20 cellular contexts compared by ENCODE assay signal in genomic region chr11:34146866-34147265, GRCh38.
"Had no signal": no experiment of that assay in that cellular context is flagged by ENCODE, and none has a peak within 500 bp of the region (broad histone marks: within the 10 kb centered on the region; RNA-seq: fewer than 3 reads in every experiment).

No MANE protein-coding gene starts in this region.

- H3K27me3 ChIP-seq: dorsolateral prefrontal cortex, hepatocyte, tibial artery had no signal

- H3K9me3 ChIP-seq: tibial artery had no signal

- H3K27me3 Mint-ChIP-seq: activated CD4-positive, alpha-beta T cell treated with anti-CD3 and anti-CD28 coated beads, Interleukin-2, amount 10 ng/mL, durations not matched to agents 24 days and 14 days; activated naive CD8-positive, alpha-beta T cell treated with anti-CD3 and anti-CD28 coated beads, Interleukin-2, amount 10 ng/mL, durations not matched to agents 7 days and 5 days had no signal

- H3K4me3 ChIP-seq: dorsolateral prefrontal cortex, hepatocyte, tibial artery had no signal

- H3K4me1 ChIP-seq: tibial artery had no signal

- H3K27ac ChIP-seq: dorsolateral prefrontal cortex, epithelial cell of prostate, hepatocyte, tibial artery had no signal

- H3K4me1 Mint-ChIP-seq: activated CD4-positive, alpha-beta T cell treated with anti-CD3 and anti-CD28 coated beads, Interleukin-2, amount 10 ng/mL, durations not matched to agents 24 days and 14 days; activated naive CD8-positive, alpha-beta T cell treated with anti-CD3 and anti-CD28 coated beads, Interleukin-2, amount 10 ng/mL, durations not matched to agents 7 days and 5 days had no signal

- H3K4me2 ChIP-seq: hepatocyte had no signal

- DNase-seq: activated CD4-positive, alpha-beta T cell treated with anti-CD3 and anti-CD28 coated beads, Interleukin-2, amount 10 ng/mL, durations not matched to agents 24 days and 14 days; activated CD4-positive, CD25-positive, alpha-beta regulatory T cell; activated CD8-positive, alpha-beta memory T cell treated with anti-CD3 and anti-CD28 coated beads, Interleukin-2, amount 50 U/mL, for 4 hours; activated naive CD8-positive, alpha-beta T cell treated with anti-CD3 and anti-CD28 coated beads, Interleukin-2, amount 10 ng/mL, durations not matched to agents 7 days and 5 days; activated T-cell treated with anti-CD3 and anti-CD28 coated beads, Interleukin-2, amount 50 U/mL, for 48 hours; amygdala; caudate nucleus; dorsolateral prefrontal cortex; foreskin fibroblast; midbrain; nephron progenitor cell; occipital lobe; stimulated activated CD4-positive, alpha-beta T cell treated with anti-CD3 and anti-CD28 coated beads, Interleukin-12 subunit alpha, Interleukin-12 subunit beta, amount 100 ng/mL, for 4 hours; stimulated activated CD4-positive, alpha-beta T cell treated with anti-CD3 and anti-CD28 coated beads, Interleukin-1b, Interleukin-23, amount 100 ng/mL, for 48 hours; stimulated activated CD8-positive, alpha-beta memory T cell treated with anti-CD3 and anti-CD28 coated beads, Interleukin-4, amount 100 ng/mL, for 48 hours; stimulated activated naive CD8-positive, alpha-beta T cell treated with anti-CD3 and anti-CD28 coated beads, Interleukin-15, Interleukin-2, amounts not matched to agents 100 U/mL and 50 U/mL, for 24 hours; substantia nigra; tibial artery had no signal

- H3K4me3 Mint-ChIP-seq: activated CD4-positive, alpha-beta T cell treated with anti-CD3 and anti-CD28 coated beads, Interleukin-2, amount 10 ng/mL, durations not matched to agents 24 days and 14 days; activated naive CD8-positive, alpha-beta T cell treated with anti-CD3 and anti-CD28 coated beads, Interleukin-2, amount 10 ng/mL, durations not matched to agents 7 days and 5 days; nephron progenitor cell had no signal

- ATAC-seq: stimulated activated naive CD8-positive, alpha-beta T cell treated with anti-CD3 and anti-CD28 coated beads, Interleukin-15, Interleukin-2, amounts not matched to agents 100 U/mL and 50 U/mL, for 24 hours had no signal

- H3K9me3 Mint-ChIP-seq: activated CD4-positive, alpha-beta T cell treated with anti-CD3 and anti-CD28 coated beads, Interleukin-2, amount 10 ng/mL, durations not matched to agents 24 days and 14 days; activated naive CD8-positive, alpha-beta T cell treated with anti-CD3 and anti-CD28 coated beads, Interleukin-2, amount 10 ng/mL, durations not matched to agents 7 days and 5 days; nephron progenitor cell had no signal

- H3K27ac Mint-ChIP-seq: activated CD4-positive, alpha-beta T cell treated with anti-CD3 and anti-CD28 coated beads, Interleukin-2, amount 10 ng/mL, durations not matched to agents 24 days and 14 days; activated naive CD8-positive, alpha-beta T cell treated with anti-CD3 and anti-CD28 coated beads, Interleukin-2, amount 10 ng/mL, durations not matched to agents 7 days and 5 days; nephron progenitor cell had no signal
